ENCODE assay signal across 19 cellular contexts in genomic region chr1:164857439-164857838, GRCh38.
"Had no signal": no experiment of that assay in that cellular context is flagged by ENCODE, and none has a peak within 500 bp of the region (broad histone marks: within the 10 kb centered on the region; RNA-seq: fewer than 3 reads in every experiment).

No MANE protein-coding gene starts in this region.

- H3K9me3 ChIP-seq: lower lobe of right lung, mucosa of descending colon, spleen, upper lobe of left lung had no signal

- H3K4me1 ChIP-seq: lower lobe of right lung had no signal

- DNase-seq: activated CD4-positive, alpha-beta T cell treated with anti-CD3 and anti-CD28 coated beads for 4 hours; activated CD4-positive, alpha-beta T cell treated with anti-CD3 and anti-CD28 coated beads, Interleukin-2, amount 50 U/mL, for 4 hours; activated naive CD4-positive, alpha-beta T cell; activated T-cell treated with anti-CD3 and anti-CD28 coated beads for 4 hours; activated T-cell treated with anti-CD3 and anti-CD28 coated beads, Interleukin-2, amount 50 U/mL, for 72 hours; cortex of kidney; effector memory CD8-positive, alpha-beta T cell; foreskin fibroblast; lower lobe of right lung; mesenchymal stem cell; mucosa of descending colon; retina; spleen; stimulated activated CD4-positive, alpha-beta T cell treated with anti-CD3 and anti-CD28 coated beads, Interleukin-2, amount 100 ng/mL, for 48 hours; stimulated activated naive CD4-positive, alpha-beta T cell treated with Interleukin-2 at 50 U/mL for 16 hours; upper lobe of left lung had no signal

- ATAC-seq: activated naive CD4-positive, alpha-beta T cell treated with anti-CD3 and anti-CD28 coated beads, Interleukin-2, amount 50 U/mL, for 72 hours; activated T-cell treated with anti-CD3 and anti-CD28 coated beads, Interleukin-2, amount 50 U/mL, for 72 hours; effector memory CD8-positive, alpha-beta T cell; lower lobe of right lung; mucosa of descending colon; natural killer cell treated with Interleukin-12 subunit alpha and Interleukin-12 subunit beta and Interleukin-15 and Interleukin-18, amount 100 ng/mL, for 72 hours had no signal

- H3K36me3 ChIP-seq: lower lobe of right lung, spleen, upper lobe of left lung had no signal

- H3K27ac Mint-ChIP-seq: activated naive CD4-positive, alpha-beta T cell treated with anti-CD3 and anti-CD28 coated beads, Interleukin-2, amount 50 U/mL, for 72 hours; activated T-cell treated with anti-CD3 and anti-CD28 coated beads, Interleukin-2, amount 50 U/mL, for 72 hours; effector memory CD8-positive, alpha-beta T cell; natural killer cell treated with Interleukin-12 subunit alpha and Interleukin-12 subunit beta and Interleukin-15 and Interleukin-18, amount 100 ng/mL, for 72 hours had no signal

- H3K4me3 ChIP-seq: lower lobe of right lung, mucosa of descending colon, spleen, upper lobe of left lung had no signal

- H3K36me3 Mint-ChIP-seq: activated naive CD4-positive, alpha-beta T cell treated with anti-CD3 and anti-CD28 coated beads, Interleukin-2, amount 50 U/mL, for 72 hours; natural killer cell treated with Interleukin-12 subunit alpha and Interleukin-12 subunit beta and Interleukin-15 and Interleukin-18, amount 100 ng/mL, for 72 hours had no signal

- H3K27me3 ChIP-seq: spleen, upper lobe of left lung had no signal

- H3K4me3 Mint-ChIP-seq: activated T-cell treated with anti-CD3 and anti-CD28 coated beads, Interleukin-2, amount 50 U/mL, for 72 hours; effector memory CD8-positive, alpha-beta T cell; natural killer cell treated with Interleukin-12 subunit alpha and Interleukin-12 subunit beta and Interleukin-15 and Interleukin-18, amount 100 ng/mL, for 72 hours had no signal

- H3K27ac ChIP-seq: lower lobe of right lung, spleen, upper lobe of left lung, VCaP had no signal

- H3K9me3 Mint-ChIP-seq: natural killer cell treated with Interleukin-12 subunit alpha and Interleukin-12 subunit beta and Interleukin-15 and Interleukin-18, amount 100 ng/mL, for 72 hours had no signal
